In genomic region chr16:78252757-78253156, GRCh38 we compare ENCODE assay signal across 14 cellular contexts.
DNase-seq lines count a peak whose midpoint lies in the region; ATAC-seq and TF ChIP-seq lines count a peak whose summit lies in the region.
"Had no signal": no experiment of that assay in that cellular context is flagged by ENCODE, and none has a peak within 500 bp of the region (broad histone marks: within the 10 kb centered on the region; RNA-seq: fewer than 3 reads in every experiment).

No MANE protein-coding gene starts in this region.

- peak; percentile 10 for DNase-seq in NCI-H510A treated with DMSO at 0.1 percent for 48 hours (lab: John Stamatoyannopoulos, UW)
- DNase-seq in NCI-H510A (lab: John Stamatoyannopoulos, UW), result no peak
- peak; percentile 52 for DNase-seq in NCI-H748 (lab: John Stamatoyannopoulos, UW; ENCODE audit: unreplicated experiment)
- no peak for DNase-seq in left lobe of liver (ENCODE audit: low spot score)
- DNase-seq in tibial nerve (ENCODE audit: low spot score in 2 of 2), result no peak
- no peak for DNase-seq in GOT3 (lab: John Stamatoyannopoulos, UW)
- DNase-seq in hypothalamus (lab: John Stamatoyannopoulos, UW), result no peak
- DNase-seq: ACHN; Calu3; CD4-positive, CD25-positive, alpha-beta regulatory T cell; DMS 273 treated with DMSO at 0.1 percent for 48 hours; GM23248; H7 had no signal

- no peaks in the 10 kb centered on the region for H3K9me3 ChIP-seq in tibial nerve
- H3K9me3 ChIP-seq: BLaER1 treated with 17β-estradiol and CSF1 and Interleukin-3, amounts not matched to agents 10 nM and 100 nM had no signal

- no peaks in the 10 kb centered on the region for H3K27me3 ChIP-seq in tibial nerve
- H3K27me3 ChIP-seq: BLaER1 treated with 17β-estradiol and CSF1 and Interleukin-3, amounts not matched to agents 10 nM and 100 nM had no signal

- ATAC-seq in left lobe of liver, result peak; percentile 39

- no peak for TF ChIP-seq CTCF in tibial nerve (IDR thresholded peaks at IDR 0.05)

- TF ChIP-seq POLR2A in tibial nerve (IDR thresholded peaks at IDR 0.05), result no peak

- no peaks in the 10 kb centered on the region for H3K36me3 ChIP-seq in tibial nerve
- H3K36me3 ChIP-seq: BLaER1 treated with 17β-estradiol and CSF1 and Interleukin-3, amounts not matched to agents 10 nM and 100 nM had no signal

- no peak overlapping the region for H3K27ac ChIP-seq in tibial nerve
- H3K27ac ChIP-seq: BLaER1 treated with 17β-estradiol and CSF1 and Interleukin-3, amounts not matched to agents 10 nM and 100 nM; GM23248 had no signal

- no peak for TF ChIP-seq EP300 in tibial nerve (IDR thresholded peaks at IDR 0.05)

- H3K4me1 ChIP-seq in tibial nerve, result peaks cover 0 to 8% (median 0%) of the 10 kb centered on the region in 4 donors
- H3K4me1 ChIP-seq: BLaER1 treated with 17β-estradiol and CSF1 and Interleukin-3, amounts not matched to agents 10 nM and 100 nM had no signal

- H3K4me3 ChIP-seq in tibial nerve, result no peak overlapping the region
- H3K4me3 ChIP-seq: BLaER1 treated with 17β-estradiol and CSF1 and Interleukin-3, amounts not matched to agents 10 nM and 100 nM; GM23248 had no signal

- WGBS in tibial nerve, 2 donors, result 80 to 82% methylated on average over 5 of the region's 5 CpGs

Comparison
In these comparisons a context has a peak if more than half of its experiments do, and no peak if none do; other contexts are left out.
1. DNase-seq: peak in NCI-H510A treated with DMSO at 0.1 percent for 48 hours (single experiment) and NCI-H748 (single experiment); none in NCI-H510A (single experiment), left lobe of liver (single experiment), tibial nerve (0 of 2), GOT3 (single experiment) and hypothalamus (0 of 51).